ENCODE assay signal across 8 cellular contexts in genomic region chr22:29388759-29389090, GRCh38. TPM values are rescaled to one million over a fixed set of nuclear protein-coding genes. Genes with fewer than 3 reads are reported as not detected.
DNase-seq lines count a peak whose midpoint lies in the region; ATAC-seq, FAIRE-seq and TF ChIP-seq lines count a peak whose summit lies in the region.

No MANE protein-coding gene starts in this region.

- H3K79me1 ChIP-seq in H9 (ENCODE audit: insufficient read depth, low read depth, low read length, poor library complexity, severe bottlenecking) = no peaks in the 10 kb centered on the region

- TF ChIP-seq CTCF in AG09309 (IDR thresholded peaks at IDR 0.05; ENCODE audit: control insufficient read depth, insufficient read depth, low read depth, low read length, missing control alignments) = no peak
- TF ChIP-seq CTCF in H9 (conservative IDR thresholded peaks at IDR 0.05) = no peak
- no peak for TF ChIP-seq CTCF in keratinocyte (optimal IDR thresholded peaks at IDR 0.05 in 1 of 3, IDR thresholded peaks at IDR 0.05 in 1 of 3, conservative IDR thresholded peaks at IDR 0.05 in 1 of 3; ENCODE audit: extremely low read depth in 1 of 3, insufficient read depth in 2 of 3, low read length in 3 of 3)

- H4K91ac ChIP-seq in H9 (ENCODE audit: insufficient read length, low read depth, low read length) = no peak overlapping the region

- H3K9ac ChIP-seq in H9 (ENCODE audit: extremely low read depth, insufficient read length, low read length) (no peak overlapping the region), keratinocyte (ENCODE audit: control insufficient read depth, extremely low read depth, insufficient read depth, low read length) (peak overlapping the region; percentile 88)

- H4K20me1 ChIP-seq in H9 (ENCODE audit: control insufficient read depth, insufficient read depth, insufficient read length) = no peaks in the 10 kb centered on the region
- H4K20me1 ChIP-seq in keratinocyte (ENCODE audit: control insufficient read depth, extremely low read depth, insufficient read depth, low read length) = no peaks in the 10 kb centered on the region

- H3K56ac ChIP-seq in H9 (ENCODE audit: insufficient read length, low read depth, low read length) = no peak overlapping the region

- WGBS in H9 (ENCODE audit: extremely low coverage, insufficient read length, low lambda C conversion rate) = no CpG with 5 or more reads among the region's 9 CpGs
- WGBS in thymus = 31% methylated on average over 9 of the region's 9 CpGs

- H3K4me3 ChIP-seq in AG09309 (ENCODE audit: control insufficient read depth, low read depth, low read length) (peak overlapping the region; percentile 82), keratinocyte (ENCODE audit: control insufficient read depth in 2 of 3, extremely low read depth in 1 of 3, insufficient read depth in 2 of 3, low read depth in 1 of 3, low read length in 3 of 3) (peak overlapping the region; percentile 88 to 92 (median 90)), thymus (ENCODE audit: low read length) (peak overlapping the region; percentile 85)

- no peaks in the 10 kb centered on the region for H3K27me3 ChIP-seq in H9 (ENCODE audit: insufficient read depth, low read length)
- H3K27me3 ChIP-seq in keratinocyte (ENCODE audit: control insufficient read depth, extremely low read depth, insufficient read depth, low read length) = no peaks in the 10 kb centered on the region
- H3K27me3 ChIP-seq in thymus (ENCODE audit: control insufficient read depth, insufficient read depth) = no peaks in the 10 kb centered on the region

- no peak overlapping the region for H4K8ac ChIP-seq in H9 (replicated peaks; ENCODE audit: insufficient read length, low read depth, low read length)

- H3K18ac ChIP-seq in H9 (ENCODE audit: insufficient read length, low read depth, low read length) = no peak overlapping the region

- H2AFZ ChIP-seq in H9 (ENCODE audit: low read length) = no peak overlapping the region
- H2AFZ ChIP-seq in keratinocyte (ENCODE audit: control insufficient read depth, low read length) = peak overlapping the region; percentile 97

- H3K4me1 ChIP-seq in H9 (ENCODE audit: insufficient read depth, low read length) (no peaks in the 10 kb centered on the region), keratinocyte (ENCODE audit: control insufficient read depth, extremely low read depth, insufficient read depth, low read length) (peaks cover 22% of the 10 kb centered on the region), thymus (ENCODE audit: control insufficient read depth, insufficient read depth, low read length) (peaks cover 8% of the 10 kb centered on the region)

- H3K4ac ChIP-seq in H9 (ENCODE audit: low read depth, low read length) = no peak overlapping the region

- H3K4me2 ChIP-seq in H9 (ENCODE audit: insufficient read depth, insufficient read length, low read length) (peak overlapping the region; percentile 6), keratinocyte (ENCODE audit: control insufficient read depth, extremely low read depth, insufficient read depth, low read depth, low read length) (peak overlapping the region; percentile 79)

- H2BK5ac ChIP-seq in H9 (ENCODE audit: insufficient read length, low read length) = no peak overlapping the region

- no peak overlapping the region for H2AK5ac ChIP-seq in H9 (ENCODE audit: insufficient read length, low read length)

- H3T11ph ChIP-seq in H9 (ENCODE audit: low read length) = no peak overlapping the region

- FAIRE-seq in keratinocyte (lab: Jason Lieb, UNC) = no peak

- H2BK120ac ChIP-seq in H9 (ENCODE audit: low read depth, low read length, poor library complexity, severe bottlenecking) = no peak overlapping the region

- H3K14ac ChIP-seq in H9 (ENCODE audit: insufficient read depth, low read length) = no peak overlapping the region

- H3K4me3 Mint-ChIP-seq in H9 = peak overlapping the region; percentile 90 to 94
- peak overlapping the region; percentile 85 for H3K4me3 Mint-ChIP-seq in activated T-helper 17 cell treated with anti-CD3 and anti-CD28 coated beads, Interleukin-2, amount 50 U/mL, for 72 hours

- dilution Hi-C loops in keratinocyte (cut with MboI; ENCODE audit: extremely low pct_ligation_motif_present, low sequenced_read_pairs) = no loop called here

- no peak overlapping the region for H2BK12ac ChIP-seq in H9 (ENCODE audit: insufficient read length, low read depth, low read length)

- no peaks in the 10 kb centered on the region for H3K27me3 Mint-ChIP-seq in H9 (ENCODE audit: low read depth)
- no peaks in the 10 kb centered on the region for H3K27me3 Mint-ChIP-seq in activated T-helper 17 cell treated with anti-CD3 and anti-CD28 coated beads, Interleukin-2, amount 50 U/mL, for 72 hours

- H2BK20ac ChIP-seq in H9 (ENCODE audit: low read depth, low read length, poor library complexity, severe bottlenecking) = no peak overlapping the region

- peak; percentile 10 for ATAC-seq in activated T-helper 17 cell treated with anti-CD3 and anti-CD28 coated beads, Interleukin-2, amount 50 U/mL, for 72 hours (replicated peaks)

- H3K9me3 ChIP-seq in H9 (ENCODE audit: control insufficient read depth, low read depth, low read length) = no peaks in the 10 kb centered on the region
- no peaks in the 10 kb centered on the region for H3K9me3 ChIP-seq in keratinocyte (ENCODE audit: control insufficient read depth, low read depth, low read length)
- H3K9me3 ChIP-seq in thymus (ENCODE audit: control insufficient read depth) = no peaks in the 10 kb centered on the region

- DNase-seq in AG09309 (ENCODE audit: low read depth) (no peak), H9 (no peak), keratinocyte (ENCODE audit: low read depth, low spot score) (no peak), GM19240 (ENCODE audit: insufficient read length, low spot score) (no peak), amygdala (lab: John Stamatoyannopoulos, UW) (no peak)
- DNase-seq in effector CD8-positive, alpha-beta T cell (lab: John Stamatoyannopoulos, UW) = no peak

- 0 out of 7 replicates have a peak overlapping the region, but pooled peaks of 1 of the 3 experiments have one; percentile 81 for H3K27ac Mint-ChIP-seq in H9
- H3K27ac Mint-ChIP-seq in activated T-helper 17 cell treated with anti-CD3 and anti-CD28 coated beads, Interleukin-2, amount 50 U/mL, for 72 hours = peak overlapping the region; percentile 79

- H3K36me3 ChIP-seq in keratinocyte (ENCODE audit: control insufficient read depth in 2 of 2, extremely low read depth in 1 of 2, insufficient read depth in 2 of 2, low read length in 2 of 2) (peaks cover 4 to 11% of the 10 kb centered on the region in 2 experiments), thymus (ENCODE audit: control insufficient read depth, insufficient read depth) (peaks cover 6% of the 10 kb centered on the region)

- peaks cover 7% of the 10 kb centered on the region for H3K23me2 ChIP-seq in H9 (ENCODE audit: insufficient read length, low read depth, low read length, poor library complexity, severe bottlenecking)

- H2BK15ac ChIP-seq in H9 (ENCODE audit: low read depth, low read length) = no peak overlapping the region

- H3K79me2 ChIP-seq in H9 (ENCODE audit: insufficient read depth, low read length) = peaks cover 2% of the 10 kb centered on the region
- peaks cover 40% of the 10 kb centered on the region for H3K79me2 ChIP-seq in keratinocyte (ENCODE audit: control insufficient read depth, insufficient read depth, low read length)

- H3K36me3 Mint-ChIP-seq in H9 (ENCODE audit: insufficient read depth in 1 of 3, low read depth in 3 of 3) = peaks cover 0 to 5% (median 2%) of the 10 kb centered on the region in 3 experiments; a peak in 4 of 7 replicates
- H3K36me3 Mint-ChIP-seq in activated T-helper 17 cell treated with anti-CD3 and anti-CD28 coated beads, Interleukin-2, amount 50 U/mL, for 72 hours (ENCODE audit: low read depth) = peaks cover 14% of the 10 kb centered on the region

- no peak overlapping the region for H3K23ac ChIP-seq in H9 (ENCODE audit: insufficient read length, low read depth, low read length)

- H3K4me1 Mint-ChIP-seq in H9 = peaks cover 9 to 11% of the 10 kb centered on the region in 2 experiments
- peaks cover 23% of the 10 kb centered on the region for H3K4me1 Mint-ChIP-seq in activated T-helper 17 cell treated with anti-CD3 and anti-CD28 coated beads, Interleukin-2, amount 50 U/mL, for 72 hours

- H4K5ac ChIP-seq in H9 (ENCODE audit: insufficient read length, low read depth, low read length) = no peak overlapping the region

- no peaks in the 10 kb centered on the region for H3K9me3 Mint-ChIP-seq in H9
- no peaks in the 10 kb centered on the region for H3K9me3 Mint-ChIP-seq in activated T-helper 17 cell treated with anti-CD3 and anti-CD28 coated beads, Interleukin-2, amount 50 U/mL, for 72 hours

- no peak overlapping the region for H3K27ac ChIP-seq in H9 (ENCODE audit: insufficient read length, low read depth, low read length)
- no peak overlapping the region for H3K27ac ChIP-seq in keratinocyte (ENCODE audit: control insufficient read depth, insufficient read depth, low read length)
- H3K27ac ChIP-seq in thymus (ENCODE audit: low read depth) = peak overlapping the region; percentile 77

- H3K9me1 ChIP-seq in keratinocyte (ENCODE audit: control insufficient read depth, extremely low read depth, insufficient read depth, low read length) = no peaks in the 10 kb centered on the region

RNA-seq across cellular contexts. Expression of gene AP1B1, which starts 0.4 kb away (rescaled TPM):
- total RNA-seq in H9 (2021) = 64.0 and 67.4 TPM in 2 replicates
- 10 to 100 TPM; 33.8 to 83.7 TPM for total RNA-seq in activated T-helper 17 cell treated with anti-CD3 and anti-CD28 coated beads, Interleukin-2, amount 50 U/mL, for 72 hours
- 45.7 to 83.2 TPM (median 55.3 TPM) in 3 replicates for polyA plus RNA-seq in keratinocyte
- polyA plus RNA-seq in keratinocyte (2011; ENCODE audit: low read depth) = 39.1 TPM
- 60.1 and 76.2 TPM in 2 replicates for polyA plus RNA-seq in keratinocyte (2011; cell fraction: cytosol; rRNA removed)
- polyA plus RNA-seq in keratinocyte (2011; cell fraction: nucleus; rRNA removed) = 78.4 and 86.2 TPM in 2 replicates
- 27.6 and 80.8 TPM in 2 replicates for polyA plus RNA-seq in keratinocyte (2012; ENCODE audit: low replicate concordance)
- polyA minus RNA-seq in keratinocyte = 151 to 271 TPM (median 173 TPM) in 3 replicates
- polyA minus RNA-seq in keratinocyte (2011; cell fraction: cytosol; rRNA and poly(A)+ RNA removed) = 162 TPM
- 91.1 and 106 TPM in 2 replicates for polyA minus RNA-seq in keratinocyte (2011; cell fraction: nucleus; rRNA and poly(A)+ RNA removed)
- polyA plus RNA-seq in thymus = 33.2 TPM

RNA-seq across cellular contexts. Expression of gene RFPL1, which starts 49.7 kb away (rescaled TPM):
- total RNA-seq in H9 (2021) = not detected in 2 replicates
- not detected for total RNA-seq in activated T-helper 17 cell treated with anti-CD3 and anti-CD28 coated beads, Interleukin-2, amount 50 U/mL, for 72 hours
- not detected in 3 replicates for polyA plus RNA-seq in keratinocyte
- polyA plus RNA-seq in keratinocyte (2011; ENCODE audit: low read depth) = not detected
- not detected in 2 replicates for polyA plus RNA-seq in keratinocyte (2011; cell fraction: cytosol; rRNA removed)
- polyA plus RNA-seq in keratinocyte (2011; cell fraction: nucleus; rRNA removed) = not detected in 2 replicates
- polyA plus RNA-seq in keratinocyte (2012; ENCODE audit: low replicate concordance) = not detected in 2 replicates
- polyA minus RNA-seq in keratinocyte = not detected in 3 replicates
- not detected for polyA minus RNA-seq in keratinocyte (2011; cell fraction: cytosol; rRNA and poly(A)+ RNA removed)
- not detected in 2 replicates for polyA minus RNA-seq in keratinocyte (2011; cell fraction: nucleus; rRNA and poly(A)+ RNA removed)
- 0.05 TPM for polyA plus RNA-seq in thymus
